ENCODE assay signal across 13 cellular contexts in the genomic region with DNA sequence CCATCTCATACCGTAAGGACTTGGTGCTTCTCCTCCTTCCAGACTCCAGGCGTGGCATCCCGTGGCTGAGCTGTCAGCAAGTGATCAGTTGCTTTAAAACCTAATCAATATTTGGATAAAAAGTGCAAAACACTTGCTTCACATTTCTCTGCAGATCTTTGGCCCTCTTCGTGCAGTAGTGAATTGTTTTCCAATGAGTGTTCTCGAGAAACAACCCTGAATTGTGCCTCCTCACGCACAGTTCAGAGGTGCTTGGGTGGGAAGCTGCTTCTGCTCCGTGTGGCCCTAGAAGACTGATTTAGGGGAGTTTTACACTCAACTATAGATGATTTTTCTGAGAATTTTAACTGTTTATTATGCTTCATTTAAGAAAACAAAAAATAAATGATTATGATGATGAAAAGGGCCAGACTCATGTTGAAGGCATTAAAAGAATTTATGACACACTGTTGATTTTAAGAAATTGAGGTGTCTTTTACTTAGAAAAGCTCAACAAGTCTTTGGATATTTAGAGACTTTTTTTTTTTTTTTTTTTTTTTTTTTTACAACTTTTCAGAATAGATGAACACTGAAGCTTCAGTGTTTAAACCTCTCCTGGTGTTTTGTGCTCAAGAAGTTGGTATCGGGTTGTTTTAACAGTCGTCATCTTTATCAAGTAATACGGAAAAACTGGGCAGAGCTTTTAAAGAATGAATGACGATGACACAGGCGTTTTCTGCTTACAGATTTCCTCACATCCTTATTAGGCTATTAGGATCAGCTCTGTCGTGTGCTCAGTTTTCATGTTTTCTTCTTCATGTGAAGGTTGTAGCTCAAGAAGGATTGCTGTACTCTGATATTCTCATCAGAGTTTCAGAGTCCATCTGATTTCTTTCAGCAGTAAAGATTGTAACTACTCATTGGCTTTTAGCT. TPM values are rescaled to one million over a fixed set of nuclear protein-coding genes. Genes with fewer than 3 reads are reported as not detected.
DNase-seq lines count a peak whose midpoint lies in the region; ATAC-seq and TF ChIP-seq lines count a peak whose summit lies in the region.
"Had no signal": no experiment of that assay in that cellular context is flagged by ENCODE, and none has a peak within 500 bp of the region (broad histone marks: within the 10 kb centered on the region; RNA-seq: fewer than 3 reads in every experiment).

No MANE protein-coding gene starts in this region.

- peak overlapping the region; percentile 50 for H3K4me2 ChIP-seq in BLaER1

- no peaks in the 10 kb centered on the region for H3K27me3 ChIP-seq in BLaER1
- no peaks in the 10 kb centered on the region for H3K27me3 ChIP-seq in adipocyte (replicated peaks; ENCODE audit: control insufficient read depth, insufficient read depth, low read length)
- H3K27me3 ChIP-seq in gastrocnemius medialis = no peaks in the 10 kb centered on the region

- TF ChIP-seq CTCF in foreskin fibroblast (IDR thresholded peaks at IDR 0.05; ENCODE audit: low read depth, low read length) = no peak
- TF ChIP-seq CTCF in gastrocnemius medialis (IDR thresholded peaks at IDR 0.05 in 4 of 5, conservative IDR thresholded peaks at IDR 0.05 in 1 of 5) = no peak

- H3K27ac ChIP-seq in BLaER1 (peak overlapping the region; percentile 19; the same call in 1 of the 2 replicates), gastrocnemius medialis (peak overlapping the region; percentile 78 to 86 (median 82))

- H3K4me3 ChIP-seq in BLaER1 (no peak overlapping the region), adipocyte (ENCODE audit: low read length) (no peak overlapping the region), foreskin fibroblast (ENCODE audit: low read depth in 1 of 2, low read length in 2 of 2) (no peak overlapping the region), gastrocnemius medialis (no peak overlapping the region)

- H3K9me3 ChIP-seq in BLaER1 (no peaks in the 10 kb centered on the region), adipocyte (ENCODE audit: control insufficient read depth, low read length) (no peaks in the 10 kb centered on the region), gastrocnemius medialis (no peaks in the 10 kb centered on the region)
- H3K9me3 ChIP-seq: Caco-2 had no signal

- peaks cover 96% of the 10 kb centered on the region for H3K36me3 ChIP-seq in BLaER1
- peaks cover 92% of the 10 kb centered on the region for H3K36me3 ChIP-seq in adipocyte (ENCODE audit: control insufficient read depth, insufficient read depth, low read length, severe bottlenecking)
- peaks cover 0 to 57% of the 10 kb centered on the region in 2 donors for H3K36me3 ChIP-seq in gastrocnemius medialis

- H3K9ac ChIP-seq in BLaER1 = 0 out of 2 replicates have a peak overlapping the region, but pooled peaks have one; percentile 3
- H3K9ac ChIP-seq in adipocyte (ENCODE audit: low read length) = no peak overlapping the region

- H4K20me1 ChIP-seq in BLaER1 = peaks cover 71% of the 10 kb centered on the region

- in situ Hi-C loops in gastrocnemius medialis (cut with MboI; ENCODE audit: low sequenced_read_pairs in 4 of 4) = no loop called here

- TF ChIP-seq POLR2A in gastrocnemius medialis (IDR thresholded peaks at IDR 0.05) = no peak

- H3K4me1 ChIP-seq in BLaER1 (peaks cover 17% of the 10 kb centered on the region), adipocyte (ENCODE audit: control insufficient read depth, insufficient read depth, low read length) (peaks cover 7% of the 10 kb centered on the region), gastrocnemius medialis (peaks cover 29 to 36% of the 10 kb centered on the region in 2 donors)
- H3K4me1 ChIP-seq: Caco-2 had no signal

- ATAC-seq in gastrocnemius medialis (no peak), GM18873 (IDR thresholded peaks at IDR 0.05; ENCODE audit: low FRiP score, unreplicated experiment) (no peak), GM21515 (IDR thresholded peaks at IDR 0.05; ENCODE audit: unreplicated experiment) (no peak)
- ATAC-seq: activated naive CD4-positive, alpha-beta T cell treated with anti-CD3 and anti-CD28 coated beads, Interleukin-2, amount 50 U/mL, for 72 hours had no signal

- intact Hi-C loops in gastrocnemius medialis (cut with DNase I; ENCODE audit: low total_unique reads) = loop anchor here (5.0 kb wide), 2 partner anchors 54 to 159 kb away; no protein-coding TSS in a partner anchor

- peak; percentile 28 for DNase-seq in adipocyte (ENCODE audit: low read depth)
- DNase-seq in foreskin fibroblast = peak; percentile 58 to 71
- DNase-seq in gastrocnemius medialis = no peak
- DNase-seq in GM19240 (ENCODE audit: insufficient read length, low spot score) = no peak
- no peak for DNase-seq in NCI-H524 treated with DMSO at 0.1 percent for 48 hours (lab: John Stamatoyannopoulos, UW)
- DNase-seq: Caco-2; NCI-H2171 treated with DMSO at 0.1 percent for 48 hours; SHP77 treated with DMSO at 0.1 percent for 48 hours; stimulated activated naive CD4-positive, alpha-beta T cell had no signal

RNA-seq across cellular contexts. Expression of gene TEX29, which starts 39.5 kb away (rescaled TPM):
- 1 to 10 TPM in 2 of 4 donors, not detected in 2; 1.1 to 3.4 TPM for total RNA-seq in gastrocnemius medialis
- total RNA-seq: Caco-2 had no signal

Comparison
In these comparisons a context has a peak if more than half of its experiments do, and no peak if none do; other contexts are left out.
1. DNase-seq: peak in adipocyte (single experiment) and foreskin fibroblast (2 of 2); none in gastrocnemius medialis (0 of 2), GM19240 (single experiment) and NCI-H524 treated with DMSO at 0.1 percent for 48 hours (single experiment).